ENCODE assay signal across 10 cellular contexts in the genomic region with DNA sequence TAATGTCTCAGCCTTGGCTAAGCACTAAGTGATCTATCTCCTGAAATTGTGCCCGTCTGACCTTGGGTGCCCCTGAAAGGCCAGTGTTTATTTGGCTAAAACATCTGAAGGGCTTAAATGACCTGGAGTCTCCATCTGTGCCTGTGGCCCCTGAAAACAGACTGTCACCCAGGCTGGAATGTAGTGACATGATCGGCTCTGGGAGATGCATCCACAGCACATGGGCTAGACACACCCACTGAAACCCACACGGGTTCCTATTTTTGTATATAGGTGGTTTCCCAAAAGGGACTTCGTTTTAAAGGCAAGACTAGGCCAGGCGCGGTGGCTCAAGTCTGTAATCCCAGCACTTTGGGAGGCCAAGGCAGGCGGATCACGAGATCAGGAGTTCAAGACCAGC. TPM values are rescaled to one million over a fixed set of nuclear protein-coding genes. Genes with fewer than 3 reads are reported as not detected.
DNase-seq lines count a peak whose midpoint lies in the region; ATAC-seq, FAIRE-seq and TF ChIP-seq lines count a peak whose summit lies in the region.
"Had no signal": no experiment of that assay in that cellular context is flagged by ENCODE, and none has a peak within 500 bp of the region (broad histone marks: within the 10 kb centered on the region; RNA-seq: fewer than 3 reads in every experiment).

No MANE protein-coding gene starts in this region.

- peak overlapping the region; percentile 57 to 59 for H3K4me3 ChIP-seq in neutrophil (ENCODE audit: low read depth in 1 of 2, low read length in 1 of 2)

- H3K9me3 Mint-ChIP-seq in activated T-helper 1 cell treated with anti-CD3 and anti-CD28 coated beads, Interleukin-12 subunit alpha, Interleukin-12 subunit beta, Interleukin-2, Interleukin-4 antibody, amounts not matched to agents 30 ng/mL and 10 ng/mL and 1 ng/mL, durations not matched to agents 14 hours and 24 hours and 36 hours: no peaks in the 10 kb centered on the region
- no peaks in the 10 kb centered on the region for H3K9me3 Mint-ChIP-seq in progenitor cell of endocrine pancreas (ENCODE audit: low read depth)

- peak; percentile 44 for ATAC-seq in HG03342 (IDR thresholded peaks at IDR 0.05; ENCODE audit: unreplicated experiment)
- ATAC-seq: foreskin keratinocyte had no signal

- H3K9me3 ChIP-seq in neutrophil: no peaks in the 10 kb centered on the region

- H3K27me3 ChIP-seq in neutrophil: no peaks in the 10 kb centered on the region
- H3K27me3 ChIP-seq: foreskin keratinocyte had no signal

- peaks cover 100% of the 10 kb centered on the region in 2 experiments for H3K4me1 ChIP-seq in neutrophil (ENCODE audit: control insufficient read depth in 1 of 2, insufficient read depth in 1 of 2, low read depth in 1 of 2, low read length in 1 of 2)
- H3K4me1 ChIP-seq: foreskin keratinocyte had no signal

- intact Hi-C loops in activated T-helper 1 cell treated with anti-CD3 and anti-CD28 coated beads, Interleukin-12 subunit alpha, Interleukin-12 subunit beta, Interleukin-2, Interleukin-4 antibody, amounts not matched to agents 30 ng/mL and 10 ng/mL and 1 ng/mL, durations not matched to agents 14 hours and 24 hours and 36 hours (cut with micrococcal nuclease): loop anchor here (5.0 kb wide), 1 partner anchor 33 kb away; no protein-coding TSS in a partner anchor
- intact Hi-C loops in posterior vena cava (cut with DNase I): no loop called here

- FAIRE-seq in GM12891 (lab: Jason Lieb, UNC): peak; percentile 75
- FAIRE-seq: H1 had no signal

- no peak overlapping the region for H3K27ac Mint-ChIP-seq in activated T-helper 1 cell treated with anti-CD3 and anti-CD28 coated beads, Interleukin-12 subunit alpha, Interleukin-12 subunit beta, Interleukin-2, Interleukin-4 antibody, amounts not matched to agents 30 ng/mL and 10 ng/mL and 1 ng/mL, durations not matched to agents 14 hours and 24 hours and 36 hours
- H3K27ac Mint-ChIP-seq in progenitor cell of endocrine pancreas: no peak overlapping the region

- no peak for TF ChIP-seq CTCF in neutrophil (IDR thresholded peaks at IDR 0.05)
- no peak for TF ChIP-seq CTCF in progenitor cell of endocrine pancreas (IDR thresholded peaks at IDR 0.05; ENCODE audit: unreplicated experiment)

- H3K4me1 Mint-ChIP-seq in activated T-helper 1 cell treated with anti-CD3 and anti-CD28 coated beads, Interleukin-12 subunit alpha, Interleukin-12 subunit beta, Interleukin-2, Interleukin-4 antibody, amounts not matched to agents 30 ng/mL and 10 ng/mL and 1 ng/mL, durations not matched to agents 14 hours and 24 hours and 36 hours (ENCODE audit: low read depth): peaks cover 29% of the 10 kb centered on the region
- H3K4me1 Mint-ChIP-seq in progenitor cell of endocrine pancreas (ENCODE audit: low read depth): peaks cover 7% of the 10 kb centered on the region

- DNase-seq in GM12891 (ENCODE audit: insufficient read length, low spot score): no peak
- peak; percentile 25 for DNase-seq in activated T-helper 1 cell treated with anti-CD3 and anti-CD28 coated beads, Interleukin-12 subunit alpha, Interleukin-12 subunit beta, Interleukin-2, Interleukin-4 antibody, amounts not matched to agents 30 ng/mL and 10 ng/mL and 1 ng/mL, durations not matched to agents 14 hours and 24 hours and 36 hours (ENCODE audit: low spot score)
- DNase-seq in posterior vena cava (ENCODE audit: low spot score): no peak
- no peak for DNase-seq in progenitor cell of endocrine pancreas (ENCODE audit: low spot score, unreplicated experiment)
- DNase-seq in iPS-NIHi11 (ENCODE audit: low spot score): no peak
- no peak for DNase-seq in HT-29 (ENCODE audit: low spot score)
- DNase-seq: foreskin keratinocyte had no signal

- H3K36me3 Mint-ChIP-seq in activated T-helper 1 cell treated with anti-CD3 and anti-CD28 coated beads, Interleukin-12 subunit alpha, Interleukin-12 subunit beta, Interleukin-2, Interleukin-4 antibody, amounts not matched to agents 30 ng/mL and 10 ng/mL and 1 ng/mL, durations not matched to agents 14 hours and 24 hours and 36 hours (ENCODE audit: low read depth): no peaks in the 10 kb centered on the region
- peaks cover 2% of the 10 kb centered on the region for H3K36me3 Mint-ChIP-seq in progenitor cell of endocrine pancreas (ENCODE audit: insufficient read depth)

- peaks cover 16% of the 10 kb centered on the region for H3K27me3 Mint-ChIP-seq in activated T-helper 1 cell treated with anti-CD3 and anti-CD28 coated beads, Interleukin-12 subunit alpha, Interleukin-12 subunit beta, Interleukin-2, Interleukin-4 antibody, amounts not matched to agents 30 ng/mL and 10 ng/mL and 1 ng/mL, durations not matched to agents 14 hours and 24 hours and 36 hours (ENCODE audit: insufficient read depth)
- H3K27me3 Mint-ChIP-seq in progenitor cell of endocrine pancreas: no peaks in the 10 kb centered on the region

- H3K27ac ChIP-seq in neutrophil: peak overlapping the region; percentile 93
- H3K27ac ChIP-seq: foreskin keratinocyte had no signal

- H3K36me3 ChIP-seq in neutrophil: peaks cover 9% of the 10 kb centered on the region

- peak overlapping the region; percentile 54 for H3K4me3 Mint-ChIP-seq in activated T-helper 1 cell treated with anti-CD3 and anti-CD28 coated beads, Interleukin-12 subunit alpha, Interleukin-12 subunit beta, Interleukin-2, Interleukin-4 antibody, amounts not matched to agents 30 ng/mL and 10 ng/mL and 1 ng/mL, durations not matched to agents 14 hours and 24 hours and 36 hours
- H3K4me3 Mint-ChIP-seq in progenitor cell of endocrine pancreas (ENCODE audit: low read depth): no peak overlapping the region

- TF ChIP-seq POLR2A in GM12891 (IDR thresholded peaks at IDR 0.05; ENCODE audit: low read depth, low read length): no peak

TF ChIP-seq in GM12891, 5 proteins besides CTCF, POLR2A, EP300 and RAD21:
- TF ChIP-seq POLR2AphosphoS5 (IDR thresholded peaks at IDR 0.05; ENCODE audit: low read depth, low read length) (no peak), TAF1 (IDR thresholded peaks at IDR 0.05; ENCODE audit: low read depth, low read length) (no peak), SPI1 (IDR thresholded peaks at IDR 0.05; ENCODE audit: low read depth, low read length) (peak; percentile 26; the same call in 1 of the 2 replicates), PAX5 (IDR thresholded peaks at IDR 0.05; ENCODE audit: insufficient read depth, low read length, severe bottlenecking) (no peak), POU2F2 (IDR thresholded peaks at IDR 0.05; ENCODE audit: low read depth, low read length) (no peak)
TF ChIP-seq in GM12891: peak in this region for 1.

RNA-seq across cellular contexts. Expression of a gene that starts 13.5 kb away (rescaled TPM):
- polyA plus RNA-seq in GM12891 (2012; ENCODE audit: low read depth, missing spikeins): not detected
- not detected in 2 replicates for total RNA-seq in activated T-helper 1 cell treated with anti-CD3 and anti-CD28 coated beads, Interleukin-12 subunit alpha, Interleukin-12 subunit beta, Interleukin-2, Interleukin-4 antibody, amounts not matched to agents 30 ng/mL and 10 ng/mL and 1 ng/mL, durations not matched to agents 14 hours and 24 hours and 36 hours
- total RNA-seq in posterior vena cava: 1 to 10 TPM; 4.1 to 4.9 TPM
- total RNA-seq in progenitor cell of endocrine pancreas: 2.3 and 2.6 TPM in 2 replicates
- 0.05 and 2.1 TPM in 2 replicates for total RNA-seq in HT-29 (2014; rRNA removed; shearing (Covaris generic))
- polyA plus RNA-seq: foreskin keratinocyte had no signal

RNA-seq across cellular contexts. Expression of a gene that starts 35.7 kb away (rescaled TPM):
- polyA plus RNA-seq in GM12891 (2012; ENCODE audit: low read depth, missing spikeins): 0.04 TPM
- 1.0 and 1.1 TPM in 2 replicates for total RNA-seq in activated T-helper 1 cell treated with anti-CD3 and anti-CD28 coated beads, Interleukin-12 subunit alpha, Interleukin-12 subunit beta, Interleukin-2, Interleukin-4 antibody, amounts not matched to agents 30 ng/mL and 10 ng/mL and 1 ng/mL, durations not matched to agents 14 hours and 24 hours and 36 hours
- total RNA-seq in posterior vena cava (100 to 1,000 TPM; 484 to 701 TPM), progenitor cell of endocrine pancreas (50.9 and 51.4 TPM in 2 replicates)
- 10.5 and 12.6 TPM in 2 replicates for total RNA-seq in HT-29 (2014; rRNA removed; shearing (Covaris generic))

RNA-seq across cellular contexts. Expression of a gene that starts 48.9 kb away (rescaled TPM):
- polyA plus RNA-seq in GM12891 (2012; ENCODE audit: low read depth, missing spikeins): 27.4 TPM
- total RNA-seq in activated T-helper 1 cell treated with anti-CD3 and anti-CD28 coated beads, Interleukin-12 subunit alpha, Interleukin-12 subunit beta, Interleukin-2, Interleukin-4 antibody, amounts not matched to agents 30 ng/mL and 10 ng/mL and 1 ng/mL, durations not matched to agents 14 hours and 24 hours and 36 hours: 126 and 138 TPM in 2 replicates
- total RNA-seq in posterior vena cava: 10 to 100 TPM; 47.1 to 52.1 TPM
- total RNA-seq in progenitor cell of endocrine pancreas: 54.1 and 54.9 TPM in 2 replicates
- 36.8 and 42.2 TPM in 2 replicates for total RNA-seq in HT-29 (2014; rRNA removed; shearing (Covaris generic))
